15 cellular contexts compared by ENCODE assay signal in genomic region chr11:10354389-10354788, GRCh38.
"Had no signal": no experiment of that assay in that cellular context is flagged by ENCODE, and none has a peak within 500 bp of the region (broad histone marks: within the 10 kb centered on the region; RNA-seq: fewer than 3 reads in every experiment).

No MANE protein-coding gene starts in this region.

- ATAC-seq: activated naive CD8-positive, alpha-beta T cell treated with anti-CD3 and anti-CD28 coated beads, Interleukin-2, amount 50 U/mL, for 24 hours; left cardiac atrium; lower lobe of right lung; right lobe of liver; stimulated activated naive CD8-positive, alpha-beta T cell treated with anti-CD3 and anti-CD28 coated beads, Interleukin-15, amount 100 ng/mL, for 72 hours had no signal

- DNase-seq: activated CD4-positive, alpha-beta T cell treated with anti-CD3 and anti-CD28 coated beads, Interleukin-2, amount 50 U/mL, for 48 hours; activated CD4-positive, CD25-positive, alpha-beta regulatory T cell treated with anti-CD3 and anti-CD28 coated beads, Interleukin-2, amount 50 U/mL, for 72 hours; activated naive CD4-positive, alpha-beta T cell treated with anti-CD3 and anti-CD28 coated beads for 36 hours; activated naive CD8-positive, alpha-beta T cell treated with anti-CD3 and anti-CD28 coated beads, Interleukin-2, amount 50 U/mL, for 24 hours; dermis blood vessel endothelial cell; hypothalamus; left cardiac atrium; lower lobe of right lung; right lobe of liver; stimulated activated CD4-positive, alpha-beta T cell treated with anti-CD3 and anti-CD28 coated beads, Interleukin-1b, Interleukin-23, amount 100 ng/mL, for 48 hours; stimulated activated naive CD8-positive, alpha-beta T cell treated with anti-CD3 and anti-CD28 coated beads, Interleukin-15, amount 100 ng/mL, for 72 hours; upper lobe of right lung had no signal

- H3K27me3 ChIP-seq: ascending aorta, right lobe of liver, upper lobe of right lung had no signal

- H3K4me3 ChIP-seq: ascending aorta, lower lobe of right lung, neural progenitor cell, right lobe of liver, thoracic aorta, upper lobe of right lung had no signal

- H3K36me3 ChIP-seq: ascending aorta, lower lobe of right lung, neural progenitor cell, right lobe of liver, thoracic aorta, upper lobe of right lung had no signal

- H3K27ac ChIP-seq: ascending aorta, lower lobe of right lung, neural progenitor cell, right lobe of liver, thoracic aorta, upper lobe of right lung had no signal

- H3K9ac ChIP-seq: neural progenitor cell had no signal

- H3K9me3 ChIP-seq: ascending aorta, lower lobe of right lung, right lobe of liver, thoracic aorta, upper lobe of right lung had no signal
